In genomic region chr2:190649035-190649797, GRCh38 we compare ENCODE assay signal across 8 cellular contexts. TPM values are rescaled to one million over a fixed set of nuclear protein-coding genes. Genes with fewer than 3 reads are reported as not detected.
DNase-seq lines count a peak whose midpoint lies in the region; ATAC-seq and TF ChIP-seq lines count a peak whose summit lies in the region.

Gene NAB1 (plus strand): TSS chr2:190649083. CDS start chr2:190659177, 10,094 bp downstream.

- H3K4me1 Mint-ChIP-seq in activated naive CD4-positive, alpha-beta T cell treated with anti-CD3 and anti-CD28 coated beads, Interleukin-2, amount 10 ng/mL, durations not matched to agents 7 days and 5 days: peaks cover 30% of the 10 kb centered on the region

- H3K27ac Mint-ChIP-seq in activated naive CD4-positive, alpha-beta T cell treated with anti-CD3 and anti-CD28 coated beads, Interleukin-2, amount 10 ng/mL, durations not matched to agents 7 days and 5 days: peak within 1 kb of the TSS; percentile 87

- peak within 1 kb of the TSS; percentile 79 for H3K4me3 ChIP-seq in upper lobe of right lung

- H3K36me3 ChIP-seq in upper lobe of right lung: no peaks in the 10 kb centered on the region

- no peaks in the 10 kb centered on the region for H3K27me3 ChIP-seq in upper lobe of right lung

- no peaks in the 10 kb centered on the region for H3K9me3 ChIP-seq in upper lobe of right lung

- H3K36me3 Mint-ChIP-seq in activated naive CD4-positive, alpha-beta T cell treated with anti-CD3 and anti-CD28 coated beads, Interleukin-2, amount 10 ng/mL, durations not matched to agents 7 days and 5 days: peaks cover 7% of the 10 kb centered on the region

- H3K4me1 ChIP-seq in upper lobe of right lung: peaks cover 11% of the 10 kb centered on the region

- peak; percentile 72 for DNase-seq in Ammon's horn (ENCODE audit: low spot score)
- peak; percentile 71 for DNase-seq in activated naive CD4-positive, alpha-beta T cell treated with anti-CD3 and anti-CD28 coated beads, Interleukin-2, amount 10 ng/mL, durations not matched to agents 7 days and 5 days
- peak; percentile 77 for DNase-seq in Right ventricle myocardium superior
- peak; percentile 89 for DNase-seq in posterior vena cava (ENCODE audit: low spot score)
- DNase-seq in upper lobe of right lung: peak; percentile 83

- ATAC-seq in GM19043 (IDR thresholded peaks at IDR 0.05; ENCODE audit: low read depth, unreplicated experiment) (peak; percentile 37), HG03354 (IDR thresholded peaks at IDR 0.05; ENCODE audit: poor library complexity, severe bottlenecking, unreplicated experiment) (peak; percentile 54), Right ventricle myocardium superior (ENCODE audit: poor library complexity) (peak; percentile 51), upper lobe of right lung (peak; percentile 72)

- no peak for TF ChIP-seq CTCF in upper lobe of right lung (IDR thresholded peaks at IDR 0.05)

- intact Hi-C loops in Right ventricle myocardium superior (cut with DNase I): no loop called here
- intact Hi-C loops in posterior vena cava (cut with DNase I): loop anchor here in 1 of 2 donors (5.0 kb wide), 1 partner anchor 112 kb away; no protein-coding TSS in a partner anchor
- intact Hi-C loops in upper lobe of right lung (cut with DNase I): no loop called here

- peak; percentile 29; the same call in 1 of the 2 replicates for TF ChIP-seq POLR2A in Raji (IDR thresholded peaks at IDR 0.05; ENCODE audit: insufficient read depth, low read depth, low read length)

- peaks cover 10% of the 10 kb centered on the region for H3K27me3 Mint-ChIP-seq in activated naive CD4-positive, alpha-beta T cell treated with anti-CD3 and anti-CD28 coated beads, Interleukin-2, amount 10 ng/mL, durations not matched to agents 7 days and 5 days

- peak within 1 kb of the TSS; percentile 97 for H3K4me3 Mint-ChIP-seq in activated naive CD4-positive, alpha-beta T cell treated with anti-CD3 and anti-CD28 coated beads, Interleukin-2, amount 10 ng/mL, durations not matched to agents 7 days and 5 days

- CTCF ChIA-PET in activated naive CD4-positive, alpha-beta T cell treated with anti-CD3 and anti-CD28 coated beads, Interleukin-2, amount 10 ng/mL, durations not matched to agents 7 days and 5 days (lab: Charles Lee): interaction anchor here (1.4 kb wide), 1 partner anchor 304 kb away, joined by 3 read pairs; no protein-coding TSS in a partner anchor

- H3K9me3 Mint-ChIP-seq in activated naive CD4-positive, alpha-beta T cell treated with anti-CD3 and anti-CD28 coated beads, Interleukin-2, amount 10 ng/mL, durations not matched to agents 7 days and 5 days: no peaks in the 10 kb centered on the region

- H3K27ac ChIP-seq in upper lobe of right lung: peak within 1 kb of the TSS; percentile 92

RNA-seq across cellular contexts. Expression of gene NAB1, which starts in this region (rescaled TPM):
- total RNA-seq in Right ventricle myocardium superior (26.9 TPM), posterior vena cava (10 to 100 TPM; 40.9 to 41.7 TPM), upper lobe of right lung (38.6 TPM)

Comparison
In these comparisons a context has a peak if more than half of its experiments do, and no peak if none do; other contexts are left out.
1. Peak in every context shown above with its lines: DNase-seq, ATAC-seq, H3K4me3 ChIP-seq and H3K27ac ChIP-seq.